Comparison of ENCODE assay signal across 28 cellular contexts in genomic region chr7:38427279-38427955, GRCh38.
DNase-seq lines count a peak whose midpoint lies in the region; ATAC-seq and TF ChIP-seq lines count a peak whose summit lies in the region.
"Had no signal": no experiment of that assay in that cellular context is flagged by ENCODE, and none has a peak within 500 bp of the region (broad histone marks: within the 10 kb centered on the region; RNA-seq: fewer than 3 reads in every experiment).

No MANE protein-coding gene starts in this region.

- peak overlapping the region; percentile 17 for H3K4me3 Mint-ChIP-seq in activated naive CD8-positive, alpha-beta T cell
- H3K4me3 Mint-ChIP-seq in activated naive CD8-positive, alpha-beta T cell treated with anti-CD3 and anti-CD28 coated beads, Interleukin-2, amount 50 U/mL, for 24 hours: no peak overlapping the region
- H3K4me3 Mint-ChIP-seq in central memory CD8-positive, alpha-beta T cell: peak overlapping the region; percentile 14
- H3K4me3 Mint-ChIP-seq in stimulated activated naive B cell treated with anti-CD40 and anti-IgM and Interleukin-4, amounts not matched to agents 10 μg/mL and 1 μg/mL and 100 μg/mL, for 72 hours: peak overlapping the region in 1 of 2 donors; percentile 19
- H3K4me3 Mint-ChIP-seq: activated naive CD4-positive, alpha-beta T cell treated with anti-CD3 and anti-CD28 coated beads for 36 hours; neural progenitor cell; stimulated activated naive CD8-positive, alpha-beta T cell treated with anti-CD3 and anti-CD28 coated beads, Interleukin-15, Interleukin-2, amounts not matched to agents 100 ng/mL and 50 ng/mL, for 24 hours had no signal

- no peaks in the 10 kb centered on the region for H3K27me3 Mint-ChIP-seq in activated naive CD8-positive, alpha-beta T cell
- H3K27me3 Mint-ChIP-seq in activated naive CD8-positive, alpha-beta T cell treated with anti-CD3 and anti-CD28 coated beads, Interleukin-2, amount 50 U/mL, for 24 hours: no peaks in the 10 kb centered on the region
- H3K27me3 Mint-ChIP-seq in central memory CD8-positive, alpha-beta T cell: peaks cover 17% of the 10 kb centered on the region
- no peaks in the 10 kb centered on the region for H3K27me3 Mint-ChIP-seq in stimulated activated naive B cell treated with anti-CD40 and anti-IgM and Interleukin-4, amounts not matched to agents 10 μg/mL and 1 μg/mL and 100 μg/mL, for 72 hours
- H3K27me3 Mint-ChIP-seq: stimulated activated naive CD8-positive, alpha-beta T cell treated with anti-CD3 and anti-CD28 coated beads, Interleukin-15, Interleukin-2, amounts not matched to agents 100 ng/mL and 50 ng/mL, for 24 hours had no signal

- peaks cover 3% of the 10 kb centered on the region for H3K36me3 Mint-ChIP-seq in activated naive CD8-positive, alpha-beta T cell
- no peaks in the 10 kb centered on the region for H3K36me3 Mint-ChIP-seq in activated naive CD8-positive, alpha-beta T cell treated with anti-CD3 and anti-CD28 coated beads, Interleukin-2, amount 50 U/mL, for 24 hours (ENCODE audit: low read depth)
- H3K36me3 Mint-ChIP-seq in central memory CD8-positive, alpha-beta T cell (ENCODE audit: insufficient read depth): no peaks in the 10 kb centered on the region
- H3K36me3 Mint-ChIP-seq in stimulated activated naive B cell treated with anti-CD40 and anti-IgM and Interleukin-4, amounts not matched to agents 10 μg/mL and 1 μg/mL and 100 μg/mL, for 72 hours: peaks cover 3 to 19% of the 10 kb centered on the region in 2 donors

- intact Hi-C loops in upper lobe of right lung (cut with DNase I): no loop called here

- peaks cover 5% of the 10 kb centered on the region for H3K9me3 Mint-ChIP-seq in activated naive CD8-positive, alpha-beta T cell (ENCODE audit: low read depth)
- H3K9me3 Mint-ChIP-seq in activated naive CD8-positive, alpha-beta T cell treated with anti-CD3 and anti-CD28 coated beads, Interleukin-2, amount 50 U/mL, for 24 hours: peaks cover 6% of the 10 kb centered on the region
- H3K9me3 Mint-ChIP-seq in central memory CD8-positive, alpha-beta T cell: no peaks in the 10 kb centered on the region
- H3K9me3 Mint-ChIP-seq in stimulated activated naive B cell treated with anti-CD40 and anti-IgM and Interleukin-4, amounts not matched to agents 10 μg/mL and 1 μg/mL and 100 μg/mL, for 72 hours: peaks cover 16 to 25% of the 10 kb centered on the region in 2 donors
- H3K9me3 Mint-ChIP-seq: activated naive CD4-positive, alpha-beta T cell treated with anti-CD3 and anti-CD28 coated beads for 36 hours; neural progenitor cell had no signal

- no peak overlapping the region for H3K4me3 ChIP-seq in upper lobe of right lung
- H3K4me3 ChIP-seq: ascending aorta, gastrocnemius medialis, GM23248, lower lobe of right lung, mucosa of descending colon, neural progenitor cell, Peyer's patch, skin epidermis had no signal

- ATAC-seq in activated naive CD8-positive, alpha-beta T cell treated with anti-CD3 and anti-CD28 coated beads, Interleukin-2, amount 50 U/mL, for 24 hours: no peak
- ATAC-seq in HG02884 (IDR thresholded peaks at IDR 0.05; ENCODE audit: unreplicated experiment) (peak; percentile 46), upper lobe of right lung (no peak)
- peak; percentile 58 for ATAC-seq in central memory CD8-positive, alpha-beta T cell (replicated peaks; ENCODE audit: extremely low read depth, poor library complexity, severe bottlenecking)
- ATAC-seq in stimulated activated naive B cell treated with anti-CD40 and anti-IgM and Interleukin-4, amounts not matched to agents 10 μg/mL and 1 μg/mL and 100 μg/mL, for 72 hours (replicated peaks): no peak
- ATAC-seq: gastrocnemius medialis, lower lobe of right lung, mucosa of descending colon had no signal

- TF ChIP-seq CTCF in upper lobe of right lung (IDR thresholded peaks at IDR 0.05): no peak

- H3K9me3 ChIP-seq in upper lobe of right lung: no peaks in the 10 kb centered on the region
- H3K9me3 ChIP-seq: ascending aorta, gastrocnemius medialis, lower lobe of right lung, mucosa of descending colon, Peyer's patch had no signal

- H3K4me1 ChIP-seq in upper lobe of right lung: no peaks in the 10 kb centered on the region
- H3K4me1 ChIP-seq: ascending aorta, gastrocnemius medialis, lower lobe of right lung, neural progenitor cell, parathyroid adenoma, Peyer's patch had no signal

- no peak for DNase-seq in activated naive CD8-positive, alpha-beta T cell treated with anti-CD3 and anti-CD28 coated beads, Interleukin-2, amount 50 U/mL, for 24 hours
- no peak for DNase-seq in central memory CD8-positive, alpha-beta T cell (ENCODE audit: low spot score in 2 of 2)
- no peak for DNase-seq in stimulated activated naive B cell treated with anti-CD40 and anti-IgM and Interleukin-4, amounts not matched to agents 10 μg/mL and 1 μg/mL and 100 μg/mL, for 72 hours
- DNase-seq in NCI-H128 (lab: John Stamatoyannopoulos, UW; ENCODE audit: unreplicated experiment) (no peak), upper lobe of right lung (no peak)
- DNase-seq: ACHN; activated CD4-positive, alpha-beta T cell treated with anti-CD3 and anti-CD28 coated beads for 4 hours; activated naive CD4-positive, alpha-beta T cell treated with anti-CD3 and anti-CD28 coated beads for 36 hours; activated T-cell treated with anti-CD3 and anti-CD28 coated beads, Interleukin-2, amount 50 U/mL, for 48 hours; DMS79; gastrocnemius medialis; kidney glomerular epithelial cell; lower lobe of right lung; mucosa of descending colon; NCI-H1092; NCI-H1694 treated with DMSO at 0.1 percent for 48 hours; NCI-H748 treated with DMSO at 0.1 percent for 48 hours; Peyer's patch; SHP77; T-helper 9 cell had no signal

- no peak overlapping the region for H3K27ac ChIP-seq in upper lobe of right lung
- H3K27ac ChIP-seq: ascending aorta, gastrocnemius medialis, GM23248, lower lobe of right lung, neural progenitor cell, parathyroid adenoma, Peyer's patch, skin epidermis had no signal

- H3K27ac Mint-ChIP-seq in activated naive CD8-positive, alpha-beta T cell: peak overlapping the region; percentile 82
- H3K27ac Mint-ChIP-seq in activated naive CD8-positive, alpha-beta T cell treated with anti-CD3 and anti-CD28 coated beads, Interleukin-2, amount 50 U/mL, for 24 hours: no peak overlapping the region
- no peak overlapping the region for H3K27ac Mint-ChIP-seq in central memory CD8-positive, alpha-beta T cell (ENCODE audit: low read depth)
- peak overlapping the region; percentile 16 for H3K27ac Mint-ChIP-seq in stimulated activated naive B cell treated with anti-CD40 and anti-IgM and Interleukin-4, amounts not matched to agents 10 μg/mL and 1 μg/mL and 100 μg/mL, for 72 hours
- H3K27ac Mint-ChIP-seq: activated naive CD4-positive, alpha-beta T cell treated with anti-CD3 and anti-CD28 coated beads for 36 hours; neural progenitor cell; stimulated activated naive CD8-positive, alpha-beta T cell treated with anti-CD3 and anti-CD28 coated beads, Interleukin-15, Interleukin-2, amounts not matched to agents 100 ng/mL and 50 ng/mL, for 24 hours had no signal

- H3K27me3 ChIP-seq in upper lobe of right lung: no peaks in the 10 kb centered on the region
- H3K27me3 ChIP-seq: ascending aorta, gastrocnemius medialis, neural progenitor cell, Peyer's patch had no signal

- peaks cover 56% of the 10 kb centered on the region for H3K4me1 Mint-ChIP-seq in activated naive CD8-positive, alpha-beta T cell (ENCODE audit: low read depth)
- peaks cover 40% of the 10 kb centered on the region for H3K4me1 Mint-ChIP-seq in activated naive CD8-positive, alpha-beta T cell treated with anti-CD3 and anti-CD28 coated beads, Interleukin-2, amount 50 U/mL, for 24 hours
- peaks cover 29% of the 10 kb centered on the region for H3K4me1 Mint-ChIP-seq in central memory CD8-positive, alpha-beta T cell
- H3K4me1 Mint-ChIP-seq in stimulated activated naive B cell treated with anti-CD40 and anti-IgM and Interleukin-4, amounts not matched to agents 10 μg/mL and 1 μg/mL and 100 μg/mL, for 72 hours: peaks cover 47 to 65% of the 10 kb centered on the region in 2 donors
- H3K4me1 Mint-ChIP-seq: neural progenitor cell had no signal

- H3K36me3 ChIP-seq in upper lobe of right lung: no peaks in the 10 kb centered on the region
- H3K36me3 ChIP-seq: ascending aorta, gastrocnemius medialis, lower lobe of right lung, neural progenitor cell, Peyer's patch had no signal

Comparison
In these comparisons a context has a peak if more than half of its experiments do, and no peak if none do; other contexts are left out.
1. H3K27ac Mint-ChIP-seq: peak in activated naive CD8-positive, alpha-beta T cell (single experiment) and stimulated activated naive B cell treated with anti-CD40 and anti-IgM and Interleukin-4, amounts not matched to agents 10 μg/mL and 1 μg/mL and 100 μg/mL, for 72 hours (single experiment); none in activated naive CD8-positive, alpha-beta T cell treated with anti-CD3 and anti-CD28 coated beads, Interleukin-2, amount 50 U/mL, for 24 hours (single experiment) and central memory CD8-positive, alpha-beta T cell (single experiment).
2. ATAC-seq: peak in HG02884 (single experiment) and central memory CD8-positive, alpha-beta T cell (single experiment); none in activated naive CD8-positive, alpha-beta T cell treated with anti-CD3 and anti-CD28 coated beads, Interleukin-2, amount 50 U/mL, for 24 hours (single experiment), stimulated activated naive B cell treated with anti-CD40 and anti-IgM and Interleukin-4, amounts not matched to agents 10 μg/mL and 1 μg/mL and 100 μg/mL, for 72 hours (0 of 2) and upper lobe of right lung (single experiment).